24 cellular contexts compared by ENCODE assay signal in the genomic region with DNA sequence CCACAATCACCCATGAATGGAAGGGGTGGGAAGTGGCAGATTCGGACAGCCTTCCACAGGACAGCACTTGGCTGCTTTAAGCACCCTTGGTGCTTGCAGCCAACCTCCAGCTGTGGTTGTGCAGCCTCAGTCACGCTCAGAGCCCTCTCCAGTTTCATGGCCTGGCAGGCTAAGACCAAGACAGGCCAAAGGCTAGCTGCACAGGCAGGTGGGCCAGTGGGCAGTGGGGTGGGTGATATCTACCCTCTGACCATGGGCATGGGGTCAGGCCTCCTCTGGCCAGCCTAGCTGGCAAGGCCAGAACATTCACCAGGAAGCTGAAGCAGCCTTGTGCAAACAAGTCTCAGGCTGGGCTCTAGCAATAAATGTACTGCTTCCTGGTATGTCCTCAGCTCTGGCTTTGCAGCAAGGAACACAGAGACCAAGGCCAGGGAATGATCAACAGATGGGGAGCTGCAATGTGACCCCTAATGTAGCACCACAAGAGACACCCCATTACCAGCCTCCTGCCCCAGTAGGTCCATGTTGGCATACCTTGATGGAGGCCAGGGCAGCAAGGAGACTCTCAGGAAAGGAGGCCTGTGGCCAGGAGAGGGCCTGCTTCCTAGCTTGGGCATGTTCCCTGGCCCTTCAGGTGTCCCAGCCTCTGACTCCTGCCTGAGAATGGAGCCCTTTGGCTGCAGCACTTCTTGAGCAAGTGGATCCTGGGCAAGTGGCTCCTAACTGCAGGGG. TPM values are rescaled to one million over a fixed set of nuclear protein-coding genes. Genes with fewer than 3 reads are reported as not detected.
A peak's percentile ranks its signal among the peaks of the same experiment; 100 is the strongest.
DNase-seq lines count a peak whose midpoint lies in the region; ATAC-seq and TF ChIP-seq lines count a peak whose summit lies in the region.
"Had no signal": no experiment of that assay in that cellular context is flagged by ENCODE, and none has a peak within 500 bp of the region (broad histone marks: within the 10 kb centered on the region; RNA-seq: fewer than 3 reads in every experiment).

No MANE protein-coding gene starts in this region.

- H3K27me3 ChIP-seq in right cardiac atrium (ENCODE audit: control insufficient read depth, insufficient read depth) (no peaks in the 10 kb centered on the region), duodenal mucosa (ENCODE audit: control insufficient read depth in 1 of 2, insufficient read depth in 2 of 2, low read length in 2 of 2) (no peaks in the 10 kb centered on the region), muscle layer of duodenum (ENCODE audit: low read depth, low read length) (no peaks in the 10 kb centered on the region), upper lobe of right lung (no peaks in the 10 kb centered on the region)
- H3K27me3 ChIP-seq: SJSA1, tibial artery had no signal

- peak overlapping the region; percentile 58 to 69 for H3K9ac ChIP-seq in duodenal mucosa (ENCODE audit: low read depth in 1 of 2, low read length in 2 of 2)

- H3K4me3 ChIP-seq in right cardiac atrium (ENCODE audit: low read length) (no peak overlapping the region), duodenal mucosa (ENCODE audit: low read depth in 1 of 2, low read length in 2 of 2) (no peak overlapping the region), muscle layer of duodenum (ENCODE audit: low read depth in 1 of 2, low read length in 2 of 2) (no peak overlapping the region), upper lobe of right lung (no peak overlapping the region)
- H3K4me3 ChIP-seq: K562, SJSA1, tibial artery had no signal

- H3K27ac ChIP-seq in right cardiac atrium (ENCODE audit: low read length), result no peak overlapping the region
- H3K27ac ChIP-seq in duodenal mucosa (ENCODE audit: low read depth, low read length), result peak overlapping the region; percentile 81
- H3K27ac ChIP-seq in muscle layer of duodenum (ENCODE audit: low read length), result peak overlapping the region; percentile 74
- peak overlapping the region; percentile 59 for H3K27ac ChIP-seq in upper lobe of right lung
- H3K27ac ChIP-seq: SJSA1, tibial artery had no signal

- intact Hi-C loops in Right ventricle myocardium inferior (cut with DNase I) (no loop called here), right cardiac atrium (cut with DNase I) (no loop called here), upper lobe of right lung (cut with DNase I) (no loop called here)

- DNase-seq in Right ventricle myocardium inferior (ENCODE audit: missing footprints) (peak; percentile 68), right cardiac atrium (no peak), upper lobe of right lung (no peak), NCI-H82 (lab: John Stamatoyannopoulos, UW) (no peak)
- DNase-seq: activated CD4-positive, CD25-positive, alpha-beta regulatory T cell; activated CD8-positive, alpha-beta T cell treated with anti-CD3 and anti-CD28 coated beads, Interleukin-2, amount 10 ng/mL, durations not matched to agents 7 days and 5 days; activated T-cell treated with anti-CD3 and anti-CD28 coated beads, Interleukin-2, amount 50 U/mL, for 72 hours; CD4-positive, CD25-positive, alpha-beta regulatory T cell; cortex of kidney; GOT3; naive thymus-derived CD4-positive, alpha-beta T cell; NCI-H1092 treated with DMSO at 0.1 percent for 48 hours; NCI-H526 treated with DMSO at 0.1 percent for 48 hours; stimulated activated CD4-positive, alpha-beta T cell treated with anti-CD3 and anti-CD28 coated beads, Interleukin-12 subunit alpha, Interleukin-12 subunit beta, amount 100 ng/mL, for 4 hours; T-helper 2 cell; tibial artery had no signal

- WGBS in right cardiac atrium, result 69% methylated on average over 2 of the region's 2 CpGs

- H3K4me1 ChIP-seq in right cardiac atrium (ENCODE audit: control insufficient read depth, insufficient read depth, low read length), result peaks cover 26% of the 10 kb centered on the region
- peaks cover 83 to 90% of the 10 kb centered on the region in 2 donors for H3K4me1 ChIP-seq in duodenal mucosa (ENCODE audit: control insufficient read depth in 1 of 2, insufficient read depth in 2 of 2, low read length in 2 of 2)
- H3K4me1 ChIP-seq in muscle layer of duodenum (ENCODE audit: control insufficient read depth in 1 of 2, insufficient read depth in 2 of 2, low read length in 2 of 2), result peaks cover 27 to 39% of the 10 kb centered on the region in 2 donors
- peaks cover 52% of the 10 kb centered on the region for H3K4me1 ChIP-seq in upper lobe of right lung
- H3K4me1 ChIP-seq: SJSA1 had no signal

- TF ChIP-seq CTCF in upper lobe of right lung (IDR thresholded peaks at IDR 0.05), result no peak

- ATAC-seq in Right ventricle myocardium inferior (peak; percentile 51), right cardiac atrium (no peak), upper lobe of right lung (peak; percentile 56), GM18907 (IDR thresholded peaks at IDR 0.05; ENCODE audit: unreplicated experiment) (no peak), HG03159 (IDR thresholded peaks at IDR 0.05; ENCODE audit: unreplicated experiment) (no peak)
- ATAC-seq: activated CD8-positive, alpha-beta T cell treated with anti-CD3 and anti-CD28 coated beads, Interleukin-2, amount 10 ng/mL, durations not matched to agents 7 days and 5 days; activated T-cell treated with anti-CD3 and anti-CD28 coated beads, Interleukin-2, amount 50 U/mL, for 72 hours; K562; naive thymus-derived CD4-positive, alpha-beta T cell had no signal

- no peaks in the 10 kb centered on the region for H3K9me3 ChIP-seq in right cardiac atrium (ENCODE audit: control insufficient read depth, low read length)
- H3K9me3 ChIP-seq in duodenal mucosa (ENCODE audit: control insufficient read depth in 1 of 2, low read length in 2 of 2), result no peaks in the 10 kb centered on the region
- H3K9me3 ChIP-seq in muscle layer of duodenum (ENCODE audit: control insufficient read depth in 1 of 2, low read length in 2 of 2), result no peaks in the 10 kb centered on the region
- H3K9me3 ChIP-seq in upper lobe of right lung, result no peaks in the 10 kb centered on the region
- H3K9me3 ChIP-seq: SJSA1, tibial artery had no signal

- H3K36me3 ChIP-seq in duodenal mucosa (ENCODE audit: control insufficient read depth in 1 of 2, insufficient read depth in 2 of 2, low read length in 2 of 2), result peaks cover 7 to 39% of the 10 kb centered on the region in 2 donors
- peaks cover 19 to 45% of the 10 kb centered on the region in 2 donors for H3K36me3 ChIP-seq in muscle layer of duodenum (ENCODE audit: control insufficient read depth in 1 of 2, insufficient read depth in 2 of 2, low read length in 2 of 2)
- H3K36me3 ChIP-seq in upper lobe of right lung, result peaks cover 55% of the 10 kb centered on the region

RNA-seq across cellular contexts. Expression of a gene that starts 20.9 kb away (rescaled TPM):
- total RNA-seq in Right ventricle myocardium inferior (0.81 TPM), right cardiac atrium (1 to 10 TPM in 1 of 4 donors, under 1 TPM in 3; 0.42 to 1.6 (median 0.64) TPM), upper lobe of right lung (2.2 TPM)
- 0.38 TPM for polyA plus RNA-seq in right cardiac atrium
- total RNA-seq: activated CD8-positive, alpha-beta T cell treated with anti-CD3 and anti-CD28 coated beads, Interleukin-2, amount 10 ng/mL, durations not matched to agents 7 days and 5 days; CD4-positive, CD25-positive, alpha-beta regulatory T cell; SJSA1 had no signal
- polyA plus RNA-seq: CD4-positive, CD25-positive, alpha-beta regulatory T cell; naive thymus-derived CD4-positive, alpha-beta T cell had no signal

RNA-seq across cellular contexts. Expression of a gene that starts 29.1 kb away (rescaled TPM):
- total RNA-seq in Right ventricle myocardium inferior (67.7 TPM), right cardiac atrium (10 to 100 TPM; 64.1 to 79.4 (median 68.2) TPM), upper lobe of right lung (143 TPM)
- 44.6 TPM for polyA plus RNA-seq in right cardiac atrium

RNA-seq across cellular contexts. Expression of a gene that starts 31.5 kb away (rescaled TPM):
- total RNA-seq in Right ventricle myocardium inferior (not detected), right cardiac atrium (not detected), upper lobe of right lung (4.9 TPM)
- not detected for polyA plus RNA-seq in right cardiac atrium
- total RNA-seq: activated CD8-positive, alpha-beta T cell treated with anti-CD3 and anti-CD28 coated beads, Interleukin-2, amount 10 ng/mL, durations not matched to agents 7 days and 5 days; activated T-cell treated with anti-CD3 and anti-CD28 coated beads, Interleukin-2, amount 50 U/mL, for 72 hours; CD4-positive, CD25-positive, alpha-beta regulatory T cell; K562; liver; naive thymus-derived CD4-positive, alpha-beta T cell; progenitor cell of endocrine pancreas; SJSA1 had no signal
- polyA plus RNA-seq: CD4-positive, CD25-positive, alpha-beta regulatory T cell; K562; naive thymus-derived CD4-positive, alpha-beta T cell had no signal

RNA-seq across cellular contexts. Expression of a gene that starts 35.6 kb away (rescaled TPM):
- total RNA-seq in Right ventricle myocardium inferior (2.9 TPM), right cardiac atrium (10 to 100 TPM in 1 of 4 donors, 1 to 10 TPM in 3; 6.4 to 10.4 (median 6.4) TPM), upper lobe of right lung (11.1 TPM)
- 5.2 TPM for polyA plus RNA-seq in right cardiac atrium
- total RNA-seq: CD4-positive, CD25-positive, alpha-beta regulatory T cell had no signal
- polyA plus RNA-seq: naive thymus-derived CD4-positive, alpha-beta T cell had no signal

RNA-seq across cellular contexts. Expression of a gene that starts 58.6 kb away (rescaled TPM):
- total RNA-seq in Right ventricle myocardium inferior (9.5 TPM), right cardiac atrium (100 to 1,000 TPM in 1 of 4 donors, 10 to 100 TPM in 3; 21.9 to 183 (median 33.4) TPM), upper lobe of right lung (29.7 TPM)
- polyA plus RNA-seq in right cardiac atrium, result 64.6 TPM
- total RNA-seq: activated CD8-positive, alpha-beta T cell treated with anti-CD3 and anti-CD28 coated beads, Interleukin-2, amount 10 ng/mL, durations not matched to agents 7 days and 5 days; CD4-positive, CD25-positive, alpha-beta regulatory T cell; SJSA1 had no signal
- polyA plus RNA-seq: CD4-positive, CD25-positive, alpha-beta regulatory T cell had no signal

Comparison
In these comparisons a context has a peak if more than half of its experiments do, and no peak if none do; other contexts are left out.
1. ATAC-seq: peak in Right ventricle myocardium inferior (single experiment) and upper lobe of right lung (single experiment); none in right cardiac atrium (0 of 2), GM18907 (single experiment) and HG03159 (single experiment).